22 cellular contexts compared by ENCODE assay signal in the genomic region with DNA sequence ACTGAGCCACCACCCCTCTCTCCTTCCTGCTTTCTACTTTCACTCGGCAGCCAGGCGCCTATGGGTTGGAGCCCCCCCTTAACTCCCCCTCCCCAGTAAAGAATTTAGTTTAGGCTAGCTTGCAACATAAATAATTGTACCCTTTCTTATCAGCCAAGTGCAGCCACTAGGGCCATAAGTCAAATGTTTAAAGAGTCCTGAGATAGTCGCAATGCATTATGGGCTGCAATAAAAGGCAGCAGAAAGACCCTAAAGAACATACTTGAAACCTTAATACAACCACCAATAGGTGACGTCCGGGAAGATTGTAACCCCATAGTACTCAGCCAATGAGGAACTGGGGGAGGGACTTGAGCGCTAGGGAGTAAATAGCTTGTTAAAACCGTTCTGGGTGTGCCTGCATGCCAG. TPM values are rescaled to one million over a fixed set of nuclear protein-coding genes. Genes with fewer than 3 reads are reported as not detected.
A peak's percentile ranks its signal among the peaks of the same experiment; 100 is the strongest.
DNase-seq lines count a peak whose midpoint lies in the region; ATAC-seq, FAIRE-seq and TF ChIP-seq lines count a peak whose summit lies in the region.
"Had no signal": no experiment of that assay in that cellular context is flagged by ENCODE, and none has a peak within 500 bp of the region (broad histone marks: within the 10 kb centered on the region; RNA-seq: fewer than 3 reads in every experiment).

No MANE protein-coding gene starts in this region.

- H3K4me3 ChIP-seq in endodermal cell (ENCODE audit: low read length): no peak overlapping the region
- no peak overlapping the region for H3K4me3 ChIP-seq in small intestine (ENCODE audit: low read depth in 1 of 2, low read length in 2 of 2)
- no peak overlapping the region for H3K4me3 ChIP-seq in upper lobe of left lung
- H3K4me3 ChIP-seq: A549, GM12878 had no signal

- H3K9me3 Mint-ChIP-seq in endodermal cell: no peaks in the 10 kb centered on the region
- H3K9me3 Mint-ChIP-seq: IgD-negative memory B cell had no signal

- FAIRE-seq in small intestine (lab: Jason Lieb, UNC): no peak
- FAIRE-seq: A549, GM12878, GM18507, RCC 7860 had no signal

- TF ChIP-seq CTCF in endodermal cell (conservative IDR thresholded peaks at IDR 0.05): no peak
- no peak for TF ChIP-seq CTCF in upper lobe of left lung (IDR thresholded peaks at IDR 0.05)

- no peak for TF ChIP-seq POLR2A in upper lobe of left lung (IDR thresholded peaks at IDR 0.05)

- no peaks in the 10 kb centered on the region for H3K4me1 Mint-ChIP-seq in endodermal cell

- H3K4me1 ChIP-seq in endodermal cell (ENCODE audit: control insufficient read depth, insufficient read depth, low read length) (no peaks in the 10 kb centered on the region), small intestine (ENCODE audit: control insufficient read depth in 2 of 2, insufficient read depth in 1 of 2, low read depth in 1 of 2, low read length in 1 of 2) (no peaks in the 10 kb centered on the region), upper lobe of left lung (peaks cover 5 to 8% (median 7%) of the 10 kb centered on the region in 4 donors)

- WGBS in endodermal cell (ENCODE audit: insufficient coverage in 1 of 2, insufficient read length in 1 of 2), 2 experiments: 70 to 71% methylated on average over 3 to 7 of the region's 7 CpGs
- 15 to 44% (median 33%) methylated on average over 7 of the region's 7 CpGs for WGBS in small intestine, 3 donors
- 58% methylated on average over 7 of the region's 7 CpGs for WGBS in upper lobe of left lung, 2 donors

- H3K27ac ChIP-seq in endodermal cell (ENCODE audit: low read depth, low read length): no peak overlapping the region
- no peak overlapping the region for H3K27ac ChIP-seq in small intestine (ENCODE audit: low read depth in 1 of 2, low read length in 1 of 2)
- no peak overlapping the region for H3K27ac ChIP-seq in upper lobe of left lung
- H3K27ac ChIP-seq: A549 had no signal

- H3K9me3 ChIP-seq in endodermal cell (ENCODE audit: control insufficient read depth, low read length): no peaks in the 10 kb centered on the region
- H3K9me3 ChIP-seq in small intestine (ENCODE audit: control insufficient read depth, low read depth): no peaks in the 10 kb centered on the region
- no peaks in the 10 kb centered on the region for H3K9me3 ChIP-seq in upper lobe of left lung
- H3K9me3 ChIP-seq: A549 had no signal

- H3K9ac ChIP-seq in endodermal cell (ENCODE audit: extremely low read depth, low read length, poor library complexity, severe bottlenecking): no peak overlapping the region

- H3K27me3 Mint-ChIP-seq in endodermal cell (ENCODE audit: insufficient read depth): peaks cover 24% of the 10 kb centered on the region

- H3K36me3 Mint-ChIP-seq in endodermal cell (ENCODE audit: low read depth): no peaks in the 10 kb centered on the region
- H3K36me3 Mint-ChIP-seq: IgD-negative memory B cell had no signal

- DNase-seq in activated effector memory CD4-positive, alpha-beta T cell treated with anti-CD3 and anti-CD28 coated beads, Interleukin-2, amount 50 U/mL, for 16 hours: peak; percentile 1
- DNase-seq in activated effector memory CD4-positive, alpha-beta T cell treated with Interleukin-2 at 50 U/mL for 16 hours: no peak
- DNase-seq in OCI-M1 (lab: John Stamatoyannopoulos, UW): peak; percentile 95
- DNase-seq in endodermal cell: peak; percentile 42
- DNase-seq in small intestine: peak; percentile 20
- no peak for DNase-seq in upper lobe of left lung
- DNase-seq in NCI-H2029 treated with DMSO at 0.1 percent for 48 hours (lab: John Stamatoyannopoulos, UW): no peak
- no peak for DNase-seq in activated CD4-positive, alpha-beta T cell treated with anti-CD3 and anti-CD28 coated beads for 4 hours
- DNase-seq: AML-193, DMS53, HCEC 1CT, NCI-H1105 treated with DMSO at 0.1 percent for 48 hours, NCI-H187, NCI-H446 treated with DMSO at 0.1 percent for 48 hours, NCI-H748 treated with DMSO at 0.1 percent for 48 hours, SHP77 had no signal

- H3K36me3 ChIP-seq in endodermal cell (ENCODE audit: control insufficient read depth, insufficient read depth, low read length) (no peaks in the 10 kb centered on the region), small intestine (ENCODE audit: control insufficient read depth in 2 of 2, insufficient read depth in 2 of 2, low read length in 2 of 2) (no peaks in the 10 kb centered on the region), upper lobe of left lung (no peaks in the 10 kb centered on the region)

- no peak for TF ChIP-seq EP300 in upper lobe of left lung (IDR thresholded peaks at IDR 0.05)

- no peak overlapping the region for H3K4me3 Mint-ChIP-seq in endodermal cell

- H3K27ac Mint-ChIP-seq in endodermal cell: no peak overlapping the region
- H3K27ac Mint-ChIP-seq: IgD-negative memory B cell had no signal

- peaks cover 8% of the 10 kb centered on the region for H3K27me3 ChIP-seq in endodermal cell (ENCODE audit: control insufficient read depth, insufficient read depth, low read length, poor library complexity, severe bottlenecking)
- H3K27me3 ChIP-seq in small intestine (ENCODE audit: control insufficient read depth in 2 of 2, insufficient read depth in 2 of 2, low read length in 2 of 2): no peaks in the 10 kb centered on the region
- H3K27me3 ChIP-seq in upper lobe of left lung: no peaks in the 10 kb centered on the region

- no peak for ATAC-seq in upper lobe of left lung (ENCODE audit: low FRiP score in 2 of 2)
- ATAC-seq: A549, GM12878 had no signal

RNA-seq across cellular contexts. Expression of gene C16orf82, which starts 40.5 kb away (rescaled TPM):
- total RNA-seq in endodermal cell (not detected), upper lobe of left lung (not detected)
- not detected for polyA plus RNA-seq in endodermal cell (2013, experiment 1 of 2)
- not detected for polyA plus RNA-seq in endodermal cell (2013, experiment 2 of 2)
- not detected for polyA plus RNA-seq in small intestine
- total RNA-seq: GM12878, HT-29 had no signal
- polyA plus RNA-seq: A549, GM12878, IgD-negative memory B cell had no signal

Comparison
In these comparisons a context has a peak if more than half of its experiments do, and no peak if none do; other contexts are left out.
1. DNase-seq: peak in activated effector memory CD4-positive, alpha-beta T cell treated with anti-CD3 and anti-CD28 coated beads, Interleukin-2, amount 50 U/mL, for 16 hours (single experiment), OCI-M1 (single experiment), endodermal cell (single experiment) and small intestine (single experiment); none in activated effector memory CD4-positive, alpha-beta T cell treated with Interleukin-2 at 50 U/mL for 16 hours (single experiment), upper lobe of left lung (0 of 2), NCI-H2029 treated with DMSO at 0.1 percent for 48 hours (single experiment) and activated CD4-positive, alpha-beta T cell treated with anti-CD3 and anti-CD28 coated beads for 4 hours (0 of 2).